11 cellular contexts compared by ENCODE assay signal in genomic region chr12:57841445-57841844, GRCh38. TPM values are rescaled to one million over a fixed set of nuclear protein-coding genes. Genes with fewer than 3 reads are reported as not detected.
DNase-seq lines count a peak whose midpoint lies in the region; ATAC-seq and TF ChIP-seq lines count a peak whose summit lies in the region.
"Had no signal": no experiment of that assay in that cellular context is flagged by ENCODE, and none has a peak within 500 bp of the region (broad histone marks: within the 10 kb centered on the region; RNA-seq: fewer than 3 reads in every experiment).

No MANE protein-coding gene starts in this region.

- no peak for DNase-seq in stimulated activated naive CD8-positive, alpha-beta T cell treated with anti-CD3 and anti-CD28 coated beads, Interleukin-15, Interleukin-2, amounts not matched to agents 100 U/mL and 50 U/mL, for 24 hours
- DNase-seq in coronary artery (ENCODE audit: low spot score) (no peak), nephron progenitor cell (no peak), NCI-H748 (lab: John Stamatoyannopoulos, UW; ENCODE audit: unreplicated experiment) (no peak), mesendoderm (no peak)
- DNase-seq in activated CD4-positive, alpha-beta T cell treated with anti-CD3 and anti-CD28 coated beads, Interleukin-2, amount 10 ng/mL, durations not matched to agents 24 days and 14 days = no peak
- DNase-seq: NCI-H1694; stimulated activated CD4-positive, alpha-beta T cell treated with anti-CD3 and anti-CD28 coated beads, Interleukin-4, amount 100 ng/mL, for 24 hours had no signal

- peaks cover 19% of the 10 kb centered on the region for H3K79me1 ChIP-seq in mesendoderm (ENCODE audit: low read length)

- peaks cover 7% of the 10 kb centered on the region for H3K36me3 Mint-ChIP-seq in stimulated activated naive CD8-positive, alpha-beta T cell treated with anti-CD3 and anti-CD28 coated beads, Interleukin-15, Interleukin-2, amounts not matched to agents 100 ng/mL and 50 ng/mL, for 24 hours (ENCODE audit: low read depth)
- H3K36me3 Mint-ChIP-seq in nephron progenitor cell (ENCODE audit: low read depth) = no peaks in the 10 kb centered on the region
- peaks cover 6% of the 10 kb centered on the region for H3K36me3 Mint-ChIP-seq in activated CD4-positive, alpha-beta T cell treated with anti-CD3 and anti-CD28 coated beads, Interleukin-2, amount 10 ng/mL, durations not matched to agents 24 days and 14 days (ENCODE audit: low read depth)

- H3K4me2 ChIP-seq in mesendoderm (ENCODE audit: low read length) = no peak overlapping the region

- H2BK5ac ChIP-seq in mesendoderm (ENCODE audit: low read length) = no peak overlapping the region

- H2BK15ac ChIP-seq in mesendoderm (replicated peaks; ENCODE audit: low read depth) = no peak overlapping the region

- no peaks in the 10 kb centered on the region for H3K27me3 ChIP-seq in mesendoderm (ENCODE audit: insufficient read depth, low read length, poor library complexity)
- H3K27me3 ChIP-seq: neutrophil had no signal

- H3K36me3 ChIP-seq in mesendoderm (ENCODE audit: control insufficient read depth, insufficient read depth, low read length) = no peaks in the 10 kb centered on the region

- WGBS in mesendoderm (ENCODE audit: extremely low coverage, insufficient coverage, low lambda C conversion rate) = no CpG with 5 or more reads among the region's 4 CpGs

- H3K79me2 ChIP-seq in mesendoderm (ENCODE audit: control insufficient read depth, insufficient read depth, low read length) = peaks cover 92% of the 10 kb centered on the region

- no peak for ATAC-seq in stimulated activated naive CD8-positive, alpha-beta T cell treated with anti-CD3 and anti-CD28 coated beads, Interleukin-15, Interleukin-2, amounts not matched to agents 100 U/mL and 50 U/mL, for 24 hours
- ATAC-seq in GM18909 (IDR thresholded peaks at IDR 0.05; ENCODE audit: poor library complexity, unreplicated experiment) = no peak

- peak overlapping the region; percentile 65 to 100 for H3K27ac ChIP-seq in coronary artery
- H3K27ac ChIP-seq in mesendoderm (ENCODE audit: low read depth, low read length) = no peak overlapping the region

- TF ChIP-seq CTCF in coronary artery (IDR thresholded peaks at IDR 0.05) (no peak), nephron progenitor cell (IDR thresholded peaks at IDR 0.05) (no peak)

- no peak overlapping the region for H3K23ac ChIP-seq in mesendoderm (ENCODE audit: low read length)

- H3K18ac ChIP-seq in mesendoderm (ENCODE audit: low read length) = no peak overlapping the region

- peak overlapping the region; percentile 69 for H3K27ac Mint-ChIP-seq in stimulated activated naive CD8-positive, alpha-beta T cell treated with anti-CD3 and anti-CD28 coated beads, Interleukin-15, Interleukin-2, amounts not matched to agents 100 ng/mL and 50 ng/mL, for 24 hours
- peak overlapping the region; percentile 75 for H3K27ac Mint-ChIP-seq in nephron progenitor cell
- H3K27ac Mint-ChIP-seq in activated CD4-positive, alpha-beta T cell treated with anti-CD3 and anti-CD28 coated beads, Interleukin-2, amount 10 ng/mL, durations not matched to agents 24 days and 14 days = no peak overlapping the region

- H2AK5ac ChIP-seq in mesendoderm (ENCODE audit: low read length) = no peak overlapping the region

- H3K9ac ChIP-seq in mesendoderm (ENCODE audit: low read length) = no peak overlapping the region

- peak overlapping the region; percentile 97 for H3K4me3 ChIP-seq in coronary artery
- no peak overlapping the region for H3K4me3 ChIP-seq in mesendoderm (ENCODE audit: low read length)

- H3K9me3 Mint-ChIP-seq in stimulated activated naive CD8-positive, alpha-beta T cell treated with anti-CD3 and anti-CD28 coated beads, Interleukin-15, Interleukin-2, amounts not matched to agents 100 ng/mL and 50 ng/mL, for 24 hours = no peaks in the 10 kb centered on the region
- H3K9me3 Mint-ChIP-seq in nephron progenitor cell = no peaks in the 10 kb centered on the region
- H3K9me3 Mint-ChIP-seq in activated CD4-positive, alpha-beta T cell treated with anti-CD3 and anti-CD28 coated beads, Interleukin-2, amount 10 ng/mL, durations not matched to agents 24 days and 14 days = no peaks in the 10 kb centered on the region

- H3K4me1 ChIP-seq in mesendoderm (ENCODE audit: control insufficient read depth, low read depth, low read length) = peaks cover 32% of the 10 kb centered on the region

- no peak overlapping the region for H3K56ac ChIP-seq in mesendoderm (ENCODE audit: low read length)

- no peaks in the 10 kb centered on the region for H3K27me3 Mint-ChIP-seq in stimulated activated naive CD8-positive, alpha-beta T cell treated with anti-CD3 and anti-CD28 coated beads, Interleukin-15, Interleukin-2, amounts not matched to agents 100 ng/mL and 50 ng/mL, for 24 hours
- H3K27me3 Mint-ChIP-seq in nephron progenitor cell (ENCODE audit: low read depth, poor library complexity) = no peaks in the 10 kb centered on the region
- no peaks in the 10 kb centered on the region for H3K27me3 Mint-ChIP-seq in activated CD4-positive, alpha-beta T cell treated with anti-CD3 and anti-CD28 coated beads, Interleukin-2, amount 10 ng/mL, durations not matched to agents 24 days and 14 days

- H2BK120ac ChIP-seq in mesendoderm (ENCODE audit: low read depth, low read length) = no peak overlapping the region

- peaks cover 83% of the 10 kb centered on the region for H3K4me1 Mint-ChIP-seq in stimulated activated naive CD8-positive, alpha-beta T cell treated with anti-CD3 and anti-CD28 coated beads, Interleukin-15, Interleukin-2, amounts not matched to agents 100 ng/mL and 50 ng/mL, for 24 hours (ENCODE audit: low read depth)
- peaks cover 82% of the 10 kb centered on the region for H3K4me1 Mint-ChIP-seq in nephron progenitor cell
- H3K4me1 Mint-ChIP-seq in activated CD4-positive, alpha-beta T cell treated with anti-CD3 and anti-CD28 coated beads, Interleukin-2, amount 10 ng/mL, durations not matched to agents 24 days and 14 days = peaks cover 67% of the 10 kb centered on the region

- no peak overlapping the region for H3K4ac ChIP-seq in mesendoderm (ENCODE audit: low read depth, low read length)

- no peak overlapping the region for H3K4me3 Mint-ChIP-seq in stimulated activated naive CD8-positive, alpha-beta T cell treated with anti-CD3 and anti-CD28 coated beads, Interleukin-15, Interleukin-2, amounts not matched to agents 100 ng/mL and 50 ng/mL, for 24 hours
- peak overlapping the region; percentile 92 for H3K4me3 Mint-ChIP-seq in nephron progenitor cell
- H3K4me3 Mint-ChIP-seq in activated CD4-positive, alpha-beta T cell treated with anti-CD3 and anti-CD28 coated beads, Interleukin-2, amount 10 ng/mL, durations not matched to agents 24 days and 14 days = no peak overlapping the region

- H4K8ac ChIP-seq in mesendoderm (ENCODE audit: low read depth, low read length) = no peak overlapping the region

- intact Hi-C loops in activated CD4-positive, alpha-beta T cell treated with anti-CD3 and anti-CD28 coated beads, Interleukin-2, amount 10 ng/mL, durations not matched to agents 24 days and 14 days (cut with micrococcal nuclease) = loop anchor here (5.0 to 10.0 kb wide), 2 partner anchors 84 to 1753 kb away; partner anchors contain the start of genes MARCHF9 and SLC16A7

- H4K5ac ChIP-seq in mesendoderm (ENCODE audit: low read length) = no peak overlapping the region

RNA-seq across cellular contexts. Expression of gene CTDSP2, which starts 5.1 kb away (rescaled TPM):
- total RNA-seq in activated CD4-positive, alpha-beta T cell treated with anti-CD3 and anti-CD28 coated beads, Interleukin-2, amount 10 ng/mL, durations not matched to agents 24 days and 14 days = 81.4 and 82.7 TPM in 2 replicates
- 49.3 TPM for polyA plus RNA-seq in mesendoderm (2013, experiment 1 of 2)
- polyA plus RNA-seq in mesendoderm (2013, experiment 2 of 2) = 49.4 TPM

RNA-seq across cellular contexts. Expression of gene AVIL, which starts 22.9 kb away (rescaled TPM):
- 1.2 and 1.9 TPM in 2 replicates for total RNA-seq in activated CD4-positive, alpha-beta T cell treated with anti-CD3 and anti-CD28 coated beads, Interleukin-2, amount 10 ng/mL, durations not matched to agents 24 days and 14 days
- 0.29 TPM for polyA plus RNA-seq in mesendoderm (2013, experiment 1 of 2)
- 0.24 TPM for polyA plus RNA-seq in mesendoderm (2013, experiment 2 of 2)

RNA-seq across cellular contexts. Expression of gene TSFM, which starts 58.9 kb away (rescaled TPM):
- 62.5 and 64.3 TPM in 2 replicates for total RNA-seq in activated CD4-positive, alpha-beta T cell treated with anti-CD3 and anti-CD28 coated beads, Interleukin-2, amount 10 ng/mL, durations not matched to agents 24 days and 14 days
- polyA plus RNA-seq in mesendoderm (2013, experiment 1 of 2) = 38.6 TPM
- 38.8 TPM for polyA plus RNA-seq in mesendoderm (2013, experiment 2 of 2)
